ENCODE assay signal across 1 cellular context in the genomic region with DNA sequence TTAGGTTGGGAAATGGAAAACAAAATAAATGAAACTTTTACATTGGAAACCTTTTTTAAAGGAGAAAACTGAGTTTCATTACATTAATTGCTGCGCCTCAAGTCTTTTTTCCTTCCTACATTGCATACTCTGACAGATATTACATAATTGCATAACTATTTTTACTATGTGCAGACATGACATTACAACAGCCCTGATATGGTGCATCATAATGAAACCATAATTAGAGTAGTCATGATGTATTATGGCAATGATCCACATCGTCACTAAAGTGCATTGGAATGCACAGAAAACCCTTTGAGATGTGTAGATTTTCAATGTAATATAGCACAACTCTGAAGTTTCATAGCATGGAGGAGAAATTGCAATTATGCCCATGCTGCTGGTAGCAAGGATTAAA.
TF ChIP-seq lines count a peak whose summit lies in the region.

No MANE protein-coding gene starts in this region.

TF ChIP-seq in SK-N-SH, 30 proteins besides CTCF, POLR2A, EP300 and RAD21 (continued from another document):
- TF ChIP-seq USF1 (IDR thresholded peaks at IDR 0.05; ENCODE audit: borderline replicate concordance, low read depth) (no peak), ELF1 (IDR thresholded peaks at IDR 0.05) (no peak), MEF2A (IDR thresholded peaks at IDR 0.05; ENCODE audit: borderline replicate concordance, low read depth) (0 out of 2 replicates have a peak, but pooled peaks have one; percentile 12), FOSL2 (IDR thresholded peaks at IDR 0.05; ENCODE audit: borderline replicate concordance, low read depth) (peak; percentile 30; the same call in 1 of the 2 replicates), NRF1 (IDR thresholded peaks at IDR 0.05; ENCODE audit: low read depth, low read length) (no peak), CHD2 (IDR thresholded peaks at IDR 0.05; ENCODE audit: low read length, partially characterized antibody) (no peak), GABPA (IDR thresholded peaks at IDR 0.05; ENCODE audit: low read depth) (no peak), RCOR1 (IDR thresholded peaks at IDR 0.05; ENCODE audit: low read length) (no peak), TEAD4 (IDR thresholded peaks at IDR 0.05; ENCODE audit: borderline replicate concordance, insufficient read depth) (peak; percentile 48; the same call in 1 of the 2 replicates), POLR2AphosphoS5 (IDR thresholded peaks at IDR 0.05; ENCODE audit: low read depth, low read length) (no peak), RXRA (IDR thresholded peaks at IDR 0.05; ENCODE audit: borderline replicate concordance, low read depth) (no peak), JUND (IDR thresholded peaks at IDR 0.05) (peak; percentile 70), TAF1 (IDR thresholded peaks at IDR 0.05; ENCODE audit: borderline replicate concordance, low read depth, low read length) (no peak), NFIC (IDR thresholded peaks at IDR 0.05; ENCODE audit: borderline replicate concordance) (peak; percentile 49; the same call in 1 of the 2 replicates)
